In the genomic region with DNA sequence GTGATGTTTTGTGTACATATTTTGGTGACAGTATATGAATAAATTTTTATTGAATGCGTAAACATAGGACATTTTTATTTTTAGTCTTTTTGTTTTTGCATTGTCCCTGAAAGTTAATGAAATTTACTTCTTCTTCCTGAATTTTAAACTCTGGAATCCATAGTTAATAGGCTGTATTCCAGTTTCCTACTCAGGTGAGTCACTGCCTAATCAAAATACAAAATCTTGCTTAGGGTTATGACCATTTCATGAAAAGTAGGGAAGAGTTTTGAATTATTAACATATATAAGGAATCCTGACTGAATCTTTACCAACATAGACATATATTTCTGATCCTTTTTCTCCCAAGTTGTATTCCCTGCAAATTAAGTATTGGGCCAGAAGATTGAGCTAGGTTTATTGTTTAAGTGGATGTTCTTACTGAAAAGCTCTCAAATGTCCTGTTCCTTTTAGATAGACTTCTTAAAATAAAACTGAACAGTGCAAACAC, we compare ENCODE assay signal across 13 cellular contexts. TPM values are rescaled to one million over a fixed set of nuclear protein-coding genes. Genes with fewer than 3 reads are reported as not detected.
DNase-seq lines count a peak whose midpoint lies in the region; ATAC-seq, FAIRE-seq and TF ChIP-seq lines count a peak whose summit lies in the region.
"Had no signal": no experiment of that assay in that cellular context is flagged by ENCODE, and none has a peak within 500 bp of the region (broad histone marks: within the 10 kb centered on the region; RNA-seq: fewer than 3 reads in every experiment).

No MANE protein-coding gene starts in this region.

- H3K27ac Mint-ChIP-seq in activated naive CD4-positive, alpha-beta T cell treated with anti-CD3 and anti-CD28 coated beads, Interleukin-2, amount 10 ng/mL, durations not matched to agents 7 days and 5 days = peak overlapping the region; percentile 96
- H3K27ac Mint-ChIP-seq in IgD-negative memory B cell (peak overlapping the region; percentile 67 to 100 (median 96)), astrocyte (ENCODE audit: unreplicated experiment) (peak overlapping the region; percentile 42)

- no peak for DNase-seq in activated naive CD4-positive, alpha-beta T cell treated with anti-CD3 and anti-CD28 coated beads, Interleukin-2, amount 10 ng/mL, durations not matched to agents 7 days and 5 days
- no peak for DNase-seq in activated naive CD4-positive, alpha-beta T cell (lab: John Stamatoyannopoulos, UW)
- DNase-seq in astrocyte (ENCODE audit: low read depth) (no peak), smooth muscle cell (lab: John Stamatoyannopoulos, UW; ENCODE audit: unreplicated experiment) (no peak)
- DNase-seq: central memory CD4-positive, alpha-beta T cell; esophagus squamous epithelium; NCI-H2171; psoas muscle; stomach had no signal

- ATAC-seq in HG02938 (IDR thresholded peaks at IDR 0.05; ENCODE audit: unreplicated experiment) (no peak), HG03439 (IDR thresholded peaks at IDR 0.05; ENCODE audit: unreplicated experiment) (no peak), HG03045 (IDR thresholded peaks at IDR 0.05; ENCODE audit: unreplicated experiment) (no peak)
- ATAC-seq: psoas muscle had no signal

- H3K9me3 ChIP-seq in astrocyte (ENCODE audit: insufficient read depth, low read depth, low read length) (no peaks in the 10 kb centered on the region), smooth muscle cell (replicated peaks; ENCODE audit: low read depth) (no peaks in the 10 kb centered on the region)
- H3K9me3 ChIP-seq: esophagus squamous epithelium, psoas muscle, stomach had no signal

- peaks cover 15% of the 10 kb centered on the region for H3F3A ChIP-seq in smooth muscle cell (ENCODE audit: low read depth)

- H3K27ac ChIP-seq in astrocyte (ENCODE audit: low read depth, low read length) (no peak overlapping the region), smooth muscle cell (ENCODE audit: low read depth) (no peak overlapping the region)
- H3K27ac ChIP-seq: esophagus squamous epithelium, psoas muscle had no signal

- H3K4me1 Mint-ChIP-seq in activated naive CD4-positive, alpha-beta T cell treated with anti-CD3 and anti-CD28 coated beads, Interleukin-2, amount 10 ng/mL, durations not matched to agents 7 days and 5 days = peaks cover 75% of the 10 kb centered on the region
- H3K4me1 Mint-ChIP-seq in IgD-negative memory B cell = peaks cover 33 to 35% (median 34%) of the 10 kb centered on the region in 3 donors
- H3K4me1 Mint-ChIP-seq in astrocyte (ENCODE audit: low read depth, unreplicated experiment) = peaks cover 6% of the 10 kb centered on the region

- TF ChIP-seq CTCF in astrocyte (IDR thresholded peaks at IDR 0.05; ENCODE audit: insufficient read depth, low read depth, low read length) (no peak), smooth muscle cell (IDR thresholded peaks at IDR 0.05; ENCODE audit: borderline replicate concordance, insufficient read depth, poor library complexity, severe bottlenecking) (no peak)

- peaks cover 8% of the 10 kb centered on the region for H3K4me1 ChIP-seq in astrocyte (ENCODE audit: insufficient read depth, low read length)
- peaks cover 18% of the 10 kb centered on the region for H3K4me1 ChIP-seq in smooth muscle cell (ENCODE audit: low read depth)

- no peak overlapping the region for H3K9ac ChIP-seq in astrocyte (ENCODE audit: low read length)
- no peak overlapping the region for H3K9ac ChIP-seq in smooth muscle cell (ENCODE audit: low read depth)

- peak overlapping the region; percentile 86 for H3K4me3 Mint-ChIP-seq in activated naive CD4-positive, alpha-beta T cell treated with anti-CD3 and anti-CD28 coated beads, Interleukin-2, amount 10 ng/mL, durations not matched to agents 7 days and 5 days
- peak overlapping the region in 2 of 4 donors; percentile 81 to 96 for H3K4me3 Mint-ChIP-seq in IgD-negative memory B cell
- H3K4me3 Mint-ChIP-seq in astrocyte (ENCODE audit: unreplicated experiment) = peak overlapping the region; percentile 84

- H3K27me3 ChIP-seq in astrocyte (ENCODE audit: insufficient read depth, low read length) = no peaks in the 10 kb centered on the region
- no peaks in the 10 kb centered on the region for H3K27me3 ChIP-seq in smooth muscle cell (ENCODE audit: low read depth)
- H3K27me3 ChIP-seq: esophagus squamous epithelium, stomach had no signal

- peaks cover 7% of the 10 kb centered on the region for H3K36me3 Mint-ChIP-seq in activated naive CD4-positive, alpha-beta T cell treated with anti-CD3 and anti-CD28 coated beads, Interleukin-2, amount 10 ng/mL, durations not matched to agents 7 days and 5 days
- H3K36me3 Mint-ChIP-seq in IgD-negative memory B cell (no peaks in the 10 kb centered on the region), astrocyte (ENCODE audit: low read depth, unreplicated experiment) (no peaks in the 10 kb centered on the region)

- H3K27me3 Mint-ChIP-seq in activated naive CD4-positive, alpha-beta T cell treated with anti-CD3 and anti-CD28 coated beads, Interleukin-2, amount 10 ng/mL, durations not matched to agents 7 days and 5 days = no peaks in the 10 kb centered on the region
- H3K27me3 Mint-ChIP-seq in IgD-negative memory B cell (no peaks in the 10 kb centered on the region), astrocyte (ENCODE audit: low read depth, unreplicated experiment) (no peaks in the 10 kb centered on the region)

- no peak overlapping the region for H3K4me3 ChIP-seq in astrocyte (ENCODE audit: insufficient read depth, low read depth, low read length)
- no peak overlapping the region for H3K4me3 ChIP-seq in smooth muscle cell
- H3K4me3 ChIP-seq: esophagus squamous epithelium had no signal

- H2AFZ ChIP-seq in astrocyte (ENCODE audit: low read depth, low read length) = no peak overlapping the region
- H2AFZ ChIP-seq in smooth muscle cell (ENCODE audit: low read depth) = no peak overlapping the region

- CTCF ChIA-PET in activated naive CD4-positive, alpha-beta T cell treated with anti-CD3 and anti-CD28 coated beads, Interleukin-2, amount 10 ng/mL, durations not matched to agents 7 days and 5 days (lab: Charles Lee) = interaction anchor here (2.1 to 5.6 kb wide), 2 partner anchors 66 to 87 kb away, joined by 6 to 67 read pairs; no protein-coding TSS in a partner anchor

- H3K79me2 ChIP-seq in astrocyte (ENCODE audit: insufficient read depth, low read length) = peaks cover 42% of the 10 kb centered on the region
- H3K79me2 ChIP-seq in smooth muscle cell (ENCODE audit: low read depth) = peaks cover 56% of the 10 kb centered on the region

- 100% methylated on average over 1 of the region's 1 CpG for WGBS in smooth muscle cell (ENCODE audit: low lambda C conversion rate)

- no peaks in the 10 kb centered on the region for H3K36me3 ChIP-seq in astrocyte (ENCODE audit: insufficient read depth, low read length)
- H3K36me3 ChIP-seq in smooth muscle cell (ENCODE audit: low read depth) = no peaks in the 10 kb centered on the region
- H3K36me3 ChIP-seq: esophagus squamous epithelium, stomach had no signal

- H3K4me2 ChIP-seq in astrocyte (ENCODE audit: low read length) (peak overlapping the region; percentile 28), smooth muscle cell (peak overlapping the region; percentile 96)

- no peaks in the 10 kb centered on the region for H3K9me3 Mint-ChIP-seq in activated naive CD4-positive, alpha-beta T cell treated with anti-CD3 and anti-CD28 coated beads, Interleukin-2, amount 10 ng/mL, durations not matched to agents 7 days and 5 days
- H3K9me3 Mint-ChIP-seq in IgD-negative memory B cell (no peaks in the 10 kb centered on the region), astrocyte (ENCODE audit: unreplicated experiment) (no peaks in the 10 kb centered on the region)

- FAIRE-seq in astrocyte (lab: Jason Lieb, UNC) = no peak

- H4K20me1 ChIP-seq in astrocyte (ENCODE audit: insufficient read depth, low read length) (peaks cover 4% of the 10 kb centered on the region), smooth muscle cell (ENCODE audit: low read depth) (no peaks in the 10 kb centered on the region)

RNA-seq across cellular contexts. Expression of a gene that starts 2.6 kb away (rescaled TPM):
- 18.5 TPM for polyA plus RNA-seq in IgD-negative memory B cell
- total RNA-seq in astrocyte = 38.3 and 42.7 TPM in 2 replicates
- 49.3 and 102 TPM in 2 replicates for total RNA-seq in smooth muscle cell
- 45.9 and 46.4 TPM in 2 replicates for polyA plus RNA-seq in smooth muscle cell

RNA-seq across cellular contexts. Expression of a gene that starts 39.1 kb away (rescaled TPM):
- polyA plus RNA-seq in IgD-negative memory B cell (21.8 TPM), smooth muscle cell (35.9 and 39.6 TPM in 2 replicates)
- total RNA-seq in astrocyte (48.0 and 49.2 TPM in 2 replicates), smooth muscle cell (38.7 and 52.5 TPM in 2 replicates)

Comparison
In these comparisons a context has a peak if more than half of its experiments do, and no peak if none do; other contexts are left out.
1. H3K27ac Mint-ChIP-seq: peak in every context shown above with its lines; median percentile 96 in activated naive CD4-positive, alpha-beta T cell treated with anti-CD3 and anti-CD28 coated beads, Interleukin-2, amount 10 ng/mL, durations not matched to agents 7 days and 5 days; 96 in IgD-negative memory B cell; 42 in astrocyte.